Comparison of ENCODE assay signal across 1 cellular context in genomic region chr12:124917135-124917840, GRCh38.
A peak's percentile ranks its signal among the peaks of the same experiment; 100 is the strongest.
TF ChIP-seq lines count a peak whose summit lies in the region.

No MANE protein-coding gene starts in this region.

TF ChIP-seq in HepG2, 621 proteins besides CTCF, POLR2A, EP300 and RAD21 (continued from another document and continues in another):
- TF ChIP-seq ZSCAN5A (CRISPR knock-in tag; IDR thresholded peaks at IDR 0.05; ENCODE audit: borderline replicate concordance): peak; percentile 71; the same call in 1 of the 2 replicates
- TF ChIP-seq BCL3 (CRISPR knock-in tag; IDR thresholded peaks at IDR 0.05): no peak
- peak; percentile 87 for TF ChIP-seq TBX2 (CRISPR knock-in tag; IDR thresholded peaks at IDR 0.05; ENCODE audit: borderline replicate concordance)
- 0 out of 2 replicates have a peak, but pooled peaks have one; percentile 43 for TF ChIP-seq SRY (CRISPR knock-in tag; IDR thresholded peaks at IDR 0.05)
- 0 out of 2 replicates have a peak, but pooled peaks have one; percentile 8 for TF ChIP-seq ZNF567 (CRISPR knock-in tag; IDR thresholded peaks at IDR 0.05; ENCODE audit: borderline replicate concordance)
- TF ChIP-seq, protein P1, sequence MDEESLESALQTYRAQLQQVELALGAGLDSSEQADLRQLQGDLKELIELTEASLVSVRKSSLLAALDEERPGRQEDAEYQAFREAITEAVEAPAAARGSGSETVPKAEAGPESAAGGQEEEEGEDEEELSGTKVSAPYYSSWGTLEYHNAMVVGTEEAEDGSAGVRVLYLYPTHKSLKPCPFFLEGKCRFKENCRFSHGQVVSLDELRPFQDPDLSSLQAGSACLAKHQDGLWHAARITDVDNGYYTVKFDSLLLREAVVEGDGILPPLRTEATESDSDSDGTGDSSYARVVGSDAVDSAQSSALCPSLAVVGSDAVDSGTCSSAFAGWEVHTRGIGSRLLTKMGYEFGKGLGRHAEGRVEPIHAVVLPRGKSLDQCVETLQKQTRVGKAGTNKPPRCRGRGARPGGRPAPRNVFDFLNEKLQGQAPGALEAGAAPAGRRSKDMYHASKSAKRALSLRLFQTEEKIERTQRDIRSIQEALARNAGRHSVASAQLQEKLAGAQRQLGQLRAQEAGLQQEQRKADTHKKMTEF (CRISPR knock-in tag; IDR thresholded peaks at IDR 0.05): peak; percentile 79; the same call in 1 of the 2 replicates
- no peak for TF ChIP-seq ZFP82 (CRISPR knock-in tag; IDR thresholded peaks at IDR 0.05; ENCODE audit: borderline replicate concordance)
- TF ChIP-seq SYNCRIP (IDR thresholded peaks at IDR 0.05; ENCODE audit: insufficient read depth, low read depth, low read length): no peak
- TF ChIP-seq TEAD2 (CRISPR knock-in tag; IDR thresholded peaks at IDR 0.05): no peak
- peak; percentile 72; the same call in 1 of the 2 replicates for TF ChIP-seq ZFX (CRISPR knock-in tag; IDR thresholded peaks at IDR 0.05; ENCODE audit: low read depth)
- TF ChIP-seq MIXL1 (CRISPR knock-in tag; IDR thresholded peaks at IDR 0.05): peak; percentile 59
- no peak for TF ChIP-seq KAT2B (IDR thresholded peaks at IDR 0.05; ENCODE audit: borderline replicate concordance, low read depth, low read length)
- peak; percentile 78 for TF ChIP-seq GABPB1 (CRISPR knock-in tag; IDR thresholded peaks at IDR 0.05)
- no peak for TF ChIP-seq ZNF780A (CRISPR knock-in tag; IDR thresholded peaks at IDR 0.05)
- no peak; the same call in 1 of the 2 replicates for TF ChIP-seq FOXJ3 (CRISPR knock-in tag; IDR thresholded peaks at IDR 0.05; ENCODE audit: borderline replicate concordance)
- peak; percentile 59; the same call in 1 of the 2 replicates for TF ChIP-seq ZNF510 (CRISPR knock-in tag; IDR thresholded peaks at IDR 0.05; ENCODE audit: low read depth)
- TF ChIP-seq SP2 (CRISPR knock-in tag; IDR thresholded peaks at IDR 0.05): peak; percentile 60; the same call in 1 of the 2 replicates
- TF ChIP-seq MIER2 (CRISPR knock-in tag; IDR thresholded peaks at IDR 0.05): no peak
- TF ChIP-seq ONECUT2 (CRISPR knock-in tag; IDR thresholded peaks at IDR 0.05): 0 out of 2 replicates have a peak, but pooled peaks have one; percentile 9
- no peak for TF ChIP-seq PLRG1 (conservative IDR thresholded peaks at IDR 0.05)
- no peak for TF ChIP-seq STAT5B (CRISPR knock-in tag; IDR thresholded peaks at IDR 0.05)
- TF ChIP-seq SIX4 (CRISPR knock-in tag; IDR thresholded peaks at IDR 0.05): peak; percentile 81
- TF ChIP-seq, protein P2, sequence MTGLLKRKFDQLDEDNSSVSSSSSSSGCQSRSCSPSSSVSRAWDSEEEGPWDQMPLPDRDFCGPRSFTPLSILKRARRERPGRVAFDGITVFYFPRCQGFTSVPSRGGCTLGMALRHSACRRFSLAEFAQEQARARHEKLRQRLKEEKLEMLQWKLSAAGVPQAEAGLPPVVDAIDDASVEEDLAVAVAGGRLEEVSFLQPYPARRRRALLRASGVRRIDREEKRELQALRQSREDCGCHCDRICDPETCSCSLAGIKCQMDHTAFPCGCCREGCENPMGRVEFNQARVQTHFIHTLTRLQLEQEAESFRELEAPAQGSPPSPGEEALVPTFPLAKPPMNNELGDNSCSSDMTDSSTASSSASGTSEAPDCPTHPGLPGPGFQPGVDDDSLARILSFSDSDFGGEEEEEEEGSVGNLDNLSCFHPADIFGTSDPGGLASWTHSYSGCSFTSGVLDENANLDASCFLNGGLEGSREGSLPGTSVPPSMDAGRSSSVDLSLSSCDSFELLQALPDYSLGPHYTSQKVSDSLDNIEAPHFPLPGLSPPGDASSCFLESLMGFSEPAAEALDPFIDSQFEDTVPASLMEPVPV (CRISPR knock-in tag; IDR thresholded peaks at IDR 0.05): peak; percentile 66; the same call in 1 of the 2 replicates
- peak; percentile 15; the same call in 1 of the 2 replicates for TF ChIP-seq ZNF142 (CRISPR knock-in tag; IDR thresholded peaks at IDR 0.05)
- TF ChIP-seq CEBPB (IDR thresholded peaks at IDR 0.05; ENCODE audit: borderline replicate concordance, low read depth, low read length): peak; percentile 99
- TF ChIP-seq MIER3 (CRISPR knock-in tag; IDR thresholded peaks at IDR 0.05; ENCODE audit: borderline replicate concordance): peak; percentile 87
- TF ChIP-seq, protein P3, sequence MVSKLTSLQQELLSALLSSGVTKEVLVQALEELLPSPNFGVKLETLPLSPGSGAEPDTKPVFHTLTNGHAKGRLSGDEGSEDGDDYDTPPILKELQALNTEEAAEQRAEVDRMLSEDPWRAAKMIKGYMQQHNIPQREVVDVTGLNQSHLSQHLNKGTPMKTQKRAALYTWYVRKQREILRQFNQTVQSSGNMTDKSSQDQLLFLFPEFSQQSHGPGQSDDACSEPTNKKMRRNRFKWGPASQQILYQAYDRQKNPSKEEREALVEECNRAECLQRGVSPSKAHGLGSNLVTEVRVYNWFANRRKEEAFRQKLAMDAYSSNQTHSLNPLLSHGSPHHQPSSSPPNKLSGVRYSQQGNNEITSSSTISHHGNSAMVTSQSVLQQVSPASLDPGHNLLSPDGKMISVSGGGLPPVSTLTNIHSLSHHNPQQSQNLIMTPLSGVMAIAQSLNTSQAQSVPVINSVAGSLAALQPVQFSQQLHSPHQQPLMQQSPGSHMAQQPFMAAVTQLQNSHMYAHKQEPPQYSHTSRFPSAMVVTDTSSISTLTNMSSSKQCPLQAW (CRISPR knock-in tag; IDR thresholded peaks at IDR 0.05): peak; percentile 75; the same call in 1 of the 2 replicates
- TF ChIP-seq XBP1 (CRISPR knock-in tag; IDR thresholded peaks at IDR 0.05): peak; percentile 70; the same call in 1 of the 2 replicates
- no peak for TF ChIP-seq ZNF496 (CRISPR knock-in tag; IDR thresholded peaks at IDR 0.05; ENCODE audit: insufficient replicate concordance)
- peak; percentile 95 for TF ChIP-seq JUN (CRISPR knock-in tag; IDR thresholded peaks at IDR 0.05)
- TF ChIP-seq MAFK (conservative IDR thresholded peaks at IDR 0.05 in 1 of 2, IDR thresholded peaks at IDR 0.05 in 1 of 2; ENCODE audit: low read length in 2 of 2): peak; percentile 56 to 70; a peak in 3 of 4 replicates
- TF ChIP-seq ZNF430 (CRISPR knock-in tag; IDR thresholded peaks at IDR 0.05): no peak
- peak; percentile 78 for TF ChIP-seq SP5 (CRISPR knock-in tag; IDR thresholded peaks at IDR 0.05; ENCODE audit: borderline replicate concordance, low read depth)
- peak; percentile 90; the same call in 1 of the 2 replicates for TF ChIP-seq KLF12 (CRISPR knock-in tag; IDR thresholded peaks at IDR 0.05; ENCODE audit: borderline replicate concordance)
- peak; percentile 79 for TF ChIP-seq MEIS2 (CRISPR knock-in tag; IDR thresholded peaks at IDR 0.05)
- TF ChIP-seq ZNF124 (CRISPR knock-in tag; IDR thresholded peaks at IDR 0.05): 0 out of 2 replicates have a peak, but pooled peaks have one; percentile 19
- TF ChIP-seq ZNF331 (CRISPR knock-in tag; IDR thresholded peaks at IDR 0.05): peak; percentile 84
- TF ChIP-seq, protein P4, sequence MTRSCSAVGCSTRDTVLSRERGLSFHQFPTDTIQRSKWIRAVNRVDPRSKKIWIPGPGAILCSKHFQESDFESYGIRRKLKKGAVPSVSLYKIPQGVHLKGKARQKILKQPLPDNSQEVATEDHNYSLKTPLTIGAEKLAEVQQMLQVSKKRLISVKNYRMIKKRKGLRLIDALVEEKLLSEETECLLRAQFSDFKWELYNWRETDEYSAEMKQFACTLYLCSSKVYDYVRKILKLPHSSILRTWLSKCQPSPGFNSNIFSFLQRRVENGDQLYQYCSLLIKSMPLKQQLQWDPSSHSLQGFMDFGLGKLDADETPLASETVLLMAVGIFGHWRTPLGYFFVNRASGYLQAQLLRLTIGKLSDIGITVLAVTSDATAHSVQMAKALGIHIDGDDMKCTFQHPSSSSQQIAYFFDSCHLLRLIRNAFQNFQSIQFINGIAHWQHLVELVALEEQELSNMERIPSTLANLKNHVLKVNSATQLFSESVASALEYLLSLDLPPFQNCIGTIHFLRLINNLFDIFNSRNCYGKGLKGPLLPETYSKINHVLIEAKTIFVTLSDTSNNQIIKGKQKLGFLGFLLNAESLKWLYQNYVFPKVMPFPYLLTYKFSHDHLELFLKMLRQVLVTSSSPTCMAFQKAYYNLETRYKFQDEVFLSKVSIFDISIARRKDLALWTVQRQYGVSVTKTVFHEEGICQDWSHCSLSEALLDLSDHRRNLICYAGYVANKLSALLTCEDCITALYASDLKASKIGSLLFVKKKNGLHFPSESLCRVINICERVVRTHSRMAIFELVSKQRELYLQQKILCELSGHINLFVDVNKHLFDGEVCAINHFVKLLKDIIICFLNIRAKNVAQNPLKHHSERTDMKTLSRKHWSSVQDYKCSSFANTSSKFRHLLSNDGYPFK (CRISPR knock-in tag; IDR thresholded peaks at IDR 0.05; ENCODE audit: borderline replicate concordance): no peak
- TF ChIP-seq ARHGAP35 (CRISPR knock-in tag; IDR thresholded peaks at IDR 0.05; ENCODE audit: borderline replicate concordance): no peak
- TF ChIP-seq, protein P5, sequence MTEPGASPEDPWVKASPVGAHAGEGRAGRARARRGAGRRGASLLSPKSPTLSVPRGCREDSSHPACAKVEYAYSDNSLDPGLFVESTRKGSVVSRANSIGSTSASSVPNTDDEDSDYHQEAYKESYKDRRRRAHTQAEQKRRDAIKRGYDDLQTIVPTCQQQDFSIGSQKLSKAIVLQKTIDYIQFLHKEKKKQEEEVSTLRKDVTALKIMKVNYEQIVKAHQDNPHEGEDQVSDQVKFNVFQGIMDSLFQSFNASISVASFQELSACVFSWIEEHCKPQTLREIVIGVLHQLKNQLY (CRISPR knock-in tag; IDR thresholded peaks at IDR 0.05): peak; percentile 35; the same call in 1 of the 2 replicates
- TF ChIP-seq HNRNPK (IDR thresholded peaks at IDR 0.05; ENCODE audit: low read depth, low read length, poor library complexity, severe bottlenecking): no peak
- peak; percentile 55 for TF ChIP-seq TFE3 (CRISPR knock-in tag; IDR thresholded peaks at IDR 0.05)
- TF ChIP-seq PRMT3 (CRISPR knock-in tag; IDR thresholded peaks at IDR 0.05; ENCODE audit: borderline replicate concordance, low read depth): no peak; the same call in 1 of the 2 replicates
- TF ChIP-seq KMT2B (CRISPR knock-in tag; IDR thresholded peaks at IDR 0.05): peak; percentile 67
